ENCODE assay signal across 10 cellular contexts in the genomic region with DNA sequence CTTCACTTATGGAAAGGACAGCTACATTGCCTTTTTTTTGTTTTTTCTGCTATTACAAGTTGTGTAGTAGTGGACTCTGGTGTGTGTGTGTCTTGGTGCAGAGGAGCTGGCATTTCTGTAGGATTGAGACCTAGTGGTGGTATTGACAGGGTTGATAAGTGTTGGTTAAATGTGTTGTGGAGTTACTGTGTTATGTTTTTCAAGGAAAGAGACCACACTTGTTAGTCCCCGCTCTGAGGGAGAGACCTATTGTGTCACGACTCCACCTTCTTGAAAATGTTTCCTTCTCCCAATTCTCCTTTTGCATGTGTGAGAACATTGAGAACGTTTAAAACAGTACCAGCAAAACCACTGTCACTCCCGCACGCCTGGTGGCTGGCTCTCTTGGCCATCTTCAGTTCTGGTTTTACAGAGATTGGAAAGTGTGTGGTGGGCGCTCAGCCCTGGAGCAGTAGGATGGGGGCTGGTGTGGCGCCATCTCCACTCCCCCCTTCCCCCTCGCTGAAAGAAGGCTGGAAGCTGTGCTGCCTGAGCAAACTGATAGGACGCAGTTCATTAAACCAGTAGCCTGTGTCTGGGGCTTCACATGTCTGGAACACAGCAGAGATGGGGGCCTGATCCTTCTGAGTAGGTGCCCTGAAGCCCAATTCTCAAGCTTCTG. TPM values are rescaled to one million over a fixed set of nuclear protein-coding genes. Genes with fewer than 3 reads are reported as not detected.
A peak's percentile ranks its signal among the peaks of the same experiment; 100 is the strongest.
DNase-seq lines count a peak whose midpoint lies in the region; ATAC-seq and TF ChIP-seq lines count a peak whose summit lies in the region.
"Had no signal": no experiment of that assay in that cellular context is flagged by ENCODE, and none has a peak within 500 bp of the region (broad histone marks: within the 10 kb centered on the region; RNA-seq: fewer than 3 reads in every experiment).

No MANE protein-coding gene starts in this region.

- TF ChIP-seq CTCF in nephron progenitor cell (IDR thresholded peaks at IDR 0.05) (no peak), WTC11 (IDR thresholded peaks at IDR 0.05) (no peak)

- H3K4me1 Mint-ChIP-seq in IgD-negative memory B cell (peaks cover 58 to 66% (median 59%) of the 10 kb centered on the region in 3 donors), nephron progenitor cell (peaks cover 70% of the 10 kb centered on the region), WTC11 (peaks cover 67% of the 10 kb centered on the region)

- H3K27me3 Mint-ChIP-seq in IgD-negative memory B cell (no peaks in the 10 kb centered on the region), nephron progenitor cell (ENCODE audit: low read depth, poor library complexity) (peaks cover 18% of the 10 kb centered on the region), WTC11 (ENCODE audit: low read depth) (no peaks in the 10 kb centered on the region)

- POLR2A ChIA-PET in WTC11 (lab: Charles Lee): no interaction called here

- DNase-seq in CD1c-positive myeloid dendritic cell (ENCODE audit: extremely low spot score) (peak; percentile 43), nephron progenitor cell (peak; percentile 31), WTC11 (ENCODE audit: low spot score) (no peak), SHP77 treated with DMSO at 0.1 percent for 48 hours (lab: John Stamatoyannopoulos, UW) (no peak), activated gamma-delta T cell (lab: John Stamatoyannopoulos, UW) (no peak)
- DNase-seq in activated naive CD4-positive, alpha-beta T cell treated with anti-CD3 and anti-CD28 coated beads, Interleukin-2, amount 50 U/mL, for 72 hours (ENCODE audit: low spot score in 2 of 2): no peak
- DNase-seq: DMS79, NCI-H2171 had no signal

- ATAC-seq in activated naive CD4-positive, alpha-beta T cell treated with anti-CD3 and anti-CD28 coated beads, Interleukin-2, amount 50 U/mL, for 72 hours: no peak
- ATAC-seq in WTC11 (no peak), GM19395 (IDR thresholded peaks at IDR 0.05; ENCODE audit: unreplicated experiment) (no peak)

- CTCF ChIA-PET in WTC11 (lab: Charles Lee): interaction anchor here (1.2 kb wide), 1 partner anchor 103 kb away, joined by 4 read pairs; no protein-coding TSS in a partner anchor

- H3K4me3 Mint-ChIP-seq in IgD-negative memory B cell: peak overlapping the region; percentile 22 to 94 (median 84)
- H3K4me3 Mint-ChIP-seq in nephron progenitor cell: peak overlapping the region; percentile 1
- no peak overlapping the region for H3K4me3 Mint-ChIP-seq in WTC11

- H3K36me3 Mint-ChIP-seq in IgD-negative memory B cell (no peaks in the 10 kb centered on the region), nephron progenitor cell (ENCODE audit: low read depth) (no peaks in the 10 kb centered on the region), WTC11 (no peaks in the 10 kb centered on the region)
- H3K36me3 Mint-ChIP-seq in activated naive CD4-positive, alpha-beta T cell treated with anti-CD3 and anti-CD28 coated beads, Interleukin-2, amount 50 U/mL, for 72 hours: peaks cover 18 to 24% of the 10 kb centered on the region in 2 donors

- H3K9me3 Mint-ChIP-seq in IgD-negative memory B cell (no peaks in the 10 kb centered on the region), nephron progenitor cell (no peaks in the 10 kb centered on the region), WTC11 (no peaks in the 10 kb centered on the region)
- no peaks in the 10 kb centered on the region for H3K9me3 Mint-ChIP-seq in activated naive CD4-positive, alpha-beta T cell treated with anti-CD3 and anti-CD28 coated beads, Interleukin-2, amount 50 U/mL, for 72 hours

- peak overlapping the region in 2 of 3 donors; percentile 41 to 98 for H3K27ac Mint-ChIP-seq in IgD-negative memory B cell
- peak overlapping the region; percentile 7 to 69 for H3K27ac Mint-ChIP-seq in activated naive CD4-positive, alpha-beta T cell treated with anti-CD3 and anti-CD28 coated beads, Interleukin-2, amount 50 U/mL, for 72 hours
- H3K27ac Mint-ChIP-seq in nephron progenitor cell: peak overlapping the region; percentile 3
- no peak overlapping the region for H3K27ac Mint-ChIP-seq in WTC11

TF ChIP-seq in WTC11, 78 proteins besides CTCF, POLR2A, EP300 and RAD21 (continues in another document):
- TF ChIP-seq, protein P1, sequence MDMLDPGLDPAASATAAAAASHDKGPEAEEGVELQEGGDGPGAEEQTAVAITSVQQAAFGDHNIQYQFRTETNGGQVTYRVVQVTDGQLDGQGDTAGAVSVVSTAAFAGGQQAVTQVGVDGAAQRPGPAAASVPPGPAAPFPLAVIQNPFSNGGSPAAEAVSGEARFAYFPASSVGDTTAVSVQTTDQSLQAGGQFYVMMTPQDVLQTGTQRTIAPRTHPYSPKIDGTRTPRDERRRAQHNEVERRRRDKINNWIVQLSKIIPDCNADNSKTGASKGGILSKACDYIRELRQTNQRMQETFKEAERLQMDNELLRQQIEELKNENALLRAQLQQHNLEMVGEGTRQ (CRISPR knock-in tag; IDR thresholded peaks at IDR 0.05): no peak
- TF ChIP-seq, protein P2, sequence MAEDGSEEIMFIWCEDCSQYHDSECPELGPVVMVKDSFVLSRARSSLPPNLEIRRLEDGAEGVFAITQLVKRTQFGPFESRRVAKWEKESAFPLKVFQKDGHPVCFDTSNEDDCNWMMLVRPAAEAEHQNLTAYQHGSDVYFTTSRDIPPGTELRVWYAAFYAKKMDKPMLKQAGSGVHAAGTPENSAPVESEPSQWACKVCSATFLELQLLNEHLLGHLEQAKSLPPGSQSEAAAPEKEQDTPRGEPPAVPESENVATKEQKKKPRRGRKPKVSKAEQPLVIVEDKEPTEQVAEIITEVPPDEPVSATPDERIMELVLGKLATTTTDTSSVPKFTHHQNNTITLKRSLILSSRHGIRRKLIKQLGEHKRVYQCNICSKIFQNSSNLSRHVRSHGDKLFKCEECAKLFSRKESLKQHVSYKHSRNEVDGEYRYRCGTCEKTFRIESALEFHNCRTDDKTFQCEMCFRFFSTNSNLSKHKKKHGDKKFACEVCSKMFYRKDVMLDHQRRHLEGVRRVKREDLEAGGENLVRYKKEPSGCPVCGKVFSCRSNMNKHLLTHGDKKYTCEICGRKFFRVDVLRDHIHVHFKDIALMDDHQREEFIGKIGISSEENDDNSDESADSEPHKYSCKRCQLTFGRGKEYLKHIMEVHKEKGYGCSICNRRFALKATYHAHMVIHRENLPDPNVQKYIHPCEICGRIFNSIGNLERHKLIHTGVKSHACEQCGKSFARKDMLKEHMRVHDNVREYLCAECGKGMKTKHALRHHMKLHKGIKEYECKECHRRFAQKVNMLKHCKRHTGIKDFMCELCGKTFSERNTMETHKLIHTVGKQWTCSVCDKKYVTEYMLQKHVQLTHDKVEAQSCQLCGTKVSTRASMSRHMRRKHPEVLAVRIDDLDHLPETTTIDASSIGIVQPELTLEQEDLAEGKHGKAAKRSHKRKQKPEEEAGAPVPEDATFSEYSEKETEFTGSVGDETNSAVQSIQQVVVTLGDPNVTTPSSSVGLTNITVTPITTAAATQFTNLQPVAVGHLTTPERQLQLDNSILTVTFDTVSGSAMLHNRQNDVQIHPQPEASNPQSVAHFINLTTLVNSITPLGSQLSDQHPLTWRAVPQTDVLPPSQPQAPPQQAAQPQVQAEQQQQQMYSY (CRISPR knock-in tag; IDR thresholded peaks at IDR 0.05): no peak
- TF ChIP-seq JUN (CRISPR knock-in tag; IDR thresholded peaks at IDR 0.05) (no peak), AFF4 (CRISPR knock-in tag; IDR thresholded peaks at IDR 0.05; ENCODE audit: borderline replicate concordance) (no peak), RELA (CRISPR knock-in tag; IDR thresholded peaks at IDR 0.05; ENCODE audit: borderline replicate concordance) (no peak), IRF1 (CRISPR knock-in tag; IDR thresholded peaks at IDR 0.05) (no peak), ZNF416 (CRISPR knock-in tag; IDR thresholded peaks at IDR 0.05) (no peak), RORB (CRISPR knock-in tag; IDR thresholded peaks at IDR 0.05) (no peak)
- TF ChIP-seq, protein P3, sequence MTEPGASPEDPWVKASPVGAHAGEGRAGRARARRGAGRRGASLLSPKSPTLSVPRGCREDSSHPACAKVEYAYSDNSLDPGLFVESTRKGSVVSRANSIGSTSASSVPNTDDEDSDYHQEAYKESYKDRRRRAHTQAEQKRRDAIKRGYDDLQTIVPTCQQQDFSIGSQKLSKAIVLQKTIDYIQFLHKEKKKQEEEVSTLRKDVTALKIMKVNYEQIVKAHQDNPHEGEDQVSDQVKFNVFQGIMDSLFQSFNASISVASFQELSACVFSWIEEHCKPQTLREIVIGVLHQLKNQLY (CRISPR knock-in tag; IDR thresholded peaks at IDR 0.05): no peak

RNA-seq across cellular contexts. Expression of gene KLF13, which starts 5.5 kb away (rescaled TPM):
- polyA plus RNA-seq in IgD-negative memory B cell: 81.4 TPM
- 100 to 1,000 TPM; 124 to 161 TPM for total RNA-seq in activated naive CD4-positive, alpha-beta T cell treated with anti-CD3 and anti-CD28 coated beads, Interleukin-2, amount 50 U/mL, for 72 hours
- total RNA-seq in WTC11 (2021): 36.9 to 38.1 TPM (median 37.2 TPM) in 3 replicates

Comparison
In these comparisons a context has a peak if more than half of its experiments do, and no peak if none do; other contexts are left out.
1. DNase-seq: peak in CD1c-positive myeloid dendritic cell (single experiment) and nephron progenitor cell (single experiment); none in activated naive CD4-positive, alpha-beta T cell treated with anti-CD3 and anti-CD28 coated beads, Interleukin-2, amount 50 U/mL, for 72 hours (0 of 2), WTC11 (single experiment), SHP77 treated with DMSO at 0.1 percent for 48 hours (single experiment) and activated gamma-delta T cell (single experiment).